In genomic region chr11:16814410-16815046, GRCh38 we compare ENCODE assay signal across 16 cellular contexts.
DNase-seq lines count a peak whose midpoint lies in the region; ATAC-seq, FAIRE-seq and TF ChIP-seq lines count a peak whose summit lies in the region.
"Had no signal": no experiment of that assay in that cellular context is flagged by ENCODE, and none has a peak within 500 bp of the region (broad histone marks: within the 10 kb centered on the region; RNA-seq: fewer than 3 reads in every experiment).

No MANE protein-coding gene starts in this region.

- POLR2A ChIA-PET in K562 (lab: Yijun Ruan, JAX), result interaction anchor here (0.6 to 1.4 kb wide), 3 partner anchors 8 to 22 kb away, joined by 3 to 4 read pairs (median 4); no protein-coding TSS in a partner anchor

- H3K36me3 ChIP-seq in K562 (ENCODE audit: control insufficient read depth, insufficient read depth, low read length) (no peaks in the 10 kb centered on the region), sigmoid colon (no peaks in the 10 kb centered on the region)
- H3K36me3 ChIP-seq: ascending aorta, colonic mucosa, ovary had no signal

- H3K9me3 ChIP-seq in K562 (replicated peaks; ENCODE audit: control insufficient read depth, insufficient read depth, low read depth, low read length) (no peaks in the 10 kb centered on the region), sigmoid colon (no peaks in the 10 kb centered on the region)
- H3K9me3 ChIP-seq: ascending aorta, colonic mucosa, ovary had no signal

- H3K27ac ChIP-seq in K562 (ENCODE audit: extremely low read depth, low read depth, low read length) (no peak overlapping the region), sigmoid colon (peak overlapping the region in 2 of 4 donors; percentile 4 to 28)
- H3K27ac ChIP-seq: ascending aorta, colonic mucosa, ovary, SK-N-MC had no signal

- no peaks in the 10 kb centered on the region for H3K9me3 Mint-ChIP-seq in activated T-helper 2 cell treated with anti-CD3 and anti-CD28 coated beads, Interferon-gamma antibody, Interleukin-2, Interleukin-4, amounts not matched to agents 10 μg/mL and 5 μg/mL and 100 μg/mL, durations not matched to agents 14 hours and 24 hours and 36 hours
- H3K9me3 Mint-ChIP-seq: stimulated activated naive B cell treated with anti-CD40 and anti-IgM and Interleukin-4, amounts not matched to agents 10 μg/mL and 1 μg/mL and 100 μg/mL, for 72 hours; WTC11 had no signal

- peaks cover 5% of the 10 kb centered on the region for H3K4me1 Mint-ChIP-seq in activated T-helper 2 cell treated with anti-CD3 and anti-CD28 coated beads, Interferon-gamma antibody, Interleukin-2, Interleukin-4, amounts not matched to agents 10 μg/mL and 5 μg/mL and 100 μg/mL, durations not matched to agents 14 hours and 24 hours and 36 hours (ENCODE audit: low read depth)

- peak overlapping the region in 1 of 2 experiments; percentile 65; a peak in 1 of 4 replicates for H3K9ac ChIP-seq in K562 (ENCODE audit: insufficient read depth in 1 of 2, low read depth in 2 of 2, low read length in 2 of 2)

- TF ChIP-seq CTCF in K562 (IDR thresholded peaks at IDR 0.05 in 2 of 3, conservative IDR thresholded peaks at IDR 0.05 in 1 of 3; ENCODE audit: insufficient read depth in 2 of 3, low read depth in 1 of 3, low read length in 3 of 3), result no peak
- no peak for TF ChIP-seq CTCF in sigmoid colon (IDR thresholded peaks at IDR 0.05)

- H3K27me3 ChIP-seq in K562 (ENCODE audit: control insufficient read depth in 2 of 2, insufficient read depth in 2 of 2, low read length in 2 of 2), result peaks cover 50 to 81% of the 10 kb centered on the region in 2 experiments
- H3K27me3 ChIP-seq in sigmoid colon, result no peaks in the 10 kb centered on the region
- H3K27me3 ChIP-seq: ascending aorta, colonic mucosa, ovary had no signal

- no TSS peak for BruUV-seq in K562 (replicated peaks; lab: Mats Ljungman, UMichigan)

- FAIRE-seq in GM12891 (lab: Jason Lieb, UNC), result no peak
- no peak for FAIRE-seq in K562 (lab: Jason Lieb, UNC)
- FAIRE-seq: D721Med had no signal

- H3K27ac Mint-ChIP-seq in activated T-helper 2 cell treated with anti-CD3 and anti-CD28 coated beads, Interferon-gamma antibody, Interleukin-2, Interleukin-4, amounts not matched to agents 10 μg/mL and 5 μg/mL and 100 μg/mL, durations not matched to agents 14 hours and 24 hours and 36 hours, result no peak overlapping the region
- H3K27ac Mint-ChIP-seq: stimulated activated naive B cell treated with anti-CD40 and anti-IgM and Interleukin-4, amounts not matched to agents 10 μg/mL and 1 μg/mL and 100 μg/mL, for 72 hours; WTC11 had no signal

- TF ChIP-seq POLR2A in GM12891 (IDR thresholded peaks at IDR 0.05; ENCODE audit: low read depth, low read length), result no peak
- no peak for TF ChIP-seq POLR2A in K562 (conservative IDR thresholded peaks at IDR 0.05)
- TF ChIP-seq POLR2A in sigmoid colon (IDR thresholded peaks at IDR 0.05), result no peak

- peak; percentile 18; the same call in 2 of the 3 replicates for ATAC-seq in K562
- ATAC-seq: stimulated activated naive B cell treated with anti-CD40 and anti-IgM and Interleukin-4, amounts not matched to agents 10 μg/mL and 1 μg/mL and 100 μg/mL, for 72 hours; WTC11 had no signal

- H3K4me1 ChIP-seq in K562 (replicated peaks in 1 of 2; ENCODE audit: control insufficient read depth in 2 of 2, insufficient read depth in 2 of 2, low read length in 2 of 2) (peaks cover 5 to 11% of the 10 kb centered on the region in 2 experiments; a peak in 3 of 5 replicates), sigmoid colon (no peaks in the 10 kb centered on the region)
- H3K4me1 ChIP-seq: colonic mucosa had no signal

- CTCF ChIA-PET in K562 (lab: Yijun Ruan, JAX; ENCODE audit: low intra/inter-chr PET ratio), result no interaction called here

- H3K9me1 ChIP-seq in K562 (ENCODE audit: control insufficient read depth, insufficient read depth, low read length), result no peaks in the 10 kb centered on the region

- in situ Hi-C loops in K562 (cut with MboI), result loop anchor here (5.0 kb wide), 1 partner anchor 248 kb away; no protein-coding TSS in a partner anchor

- no peaks in the 10 kb centered on the region for H3K79me2 ChIP-seq in K562 (ENCODE audit: control insufficient read depth, insufficient read depth, low read length)

- TF ChIP-seq EP300 in K562 (IDR thresholded peaks at IDR 0.05; ENCODE audit: low read length) (no peak), sigmoid colon (IDR thresholded peaks at IDR 0.05) (no peak)

- H3K36me3 Mint-ChIP-seq in activated T-helper 2 cell treated with anti-CD3 and anti-CD28 coated beads, Interferon-gamma antibody, Interleukin-2, Interleukin-4, amounts not matched to agents 10 μg/mL and 5 μg/mL and 100 μg/mL, durations not matched to agents 14 hours and 24 hours and 36 hours (ENCODE audit: low read depth), result peaks cover 16% of the 10 kb centered on the region

- no peak overlapping the region; the same call in 1 of the 2 replicates for H3K4me2 ChIP-seq in K562 (ENCODE audit: insufficient read depth, low read length)
- H3K4me2 ChIP-seq: smooth muscle cell had no signal

- H3K4me3 ChIP-seq in K562, result no peak overlapping the region
- no peak overlapping the region for H3K4me3 ChIP-seq in sigmoid colon
- H3K4me3 ChIP-seq: ascending aorta, colonic mucosa, ovary, SK-N-MC, smooth muscle cell had no signal

- no peak overlapping the region for H3K4me3 Mint-ChIP-seq in activated T-helper 2 cell treated with anti-CD3 and anti-CD28 coated beads, Interferon-gamma antibody, Interleukin-2, Interleukin-4, amounts not matched to agents 10 μg/mL and 5 μg/mL and 100 μg/mL, durations not matched to agents 14 hours and 24 hours and 36 hours (ENCODE audit: low read depth)
- H3K4me3 Mint-ChIP-seq: stimulated activated naive B cell treated with anti-CD40 and anti-IgM and Interleukin-4, amounts not matched to agents 10 μg/mL and 1 μg/mL and 100 μg/mL, for 72 hours; WTC11 had no signal

- no peaks in the 10 kb centered on the region for H4K20me1 ChIP-seq in K562 (replicated peaks; ENCODE audit: control insufficient read depth, insufficient read depth, low read length)

- intact Hi-C loops in K562 (cut with micrococcal nuclease) (no loop called here), sigmoid colon (cut with DNase I) (no loop called here)
- intact Hi-C loops in activated T-helper 2 cell treated with anti-CD3 and anti-CD28 coated beads, Interferon-gamma antibody, Interleukin-2, Interleukin-4, amounts not matched to agents 10 μg/mL and 5 μg/mL and 100 μg/mL, durations not matched to agents 14 hours and 24 hours and 36 hours (cut with micrococcal nuclease), result no loop called here

- peaks cover 2% of the 10 kb centered on the region for H3K27me3 Mint-ChIP-seq in activated T-helper 2 cell treated with anti-CD3 and anti-CD28 coated beads, Interferon-gamma antibody, Interleukin-2, Interleukin-4, amounts not matched to agents 10 μg/mL and 5 μg/mL and 100 μg/mL, durations not matched to agents 14 hours and 24 hours and 36 hours (ENCODE audit: low read depth)

- no peak for TF ChIP-seq RAD21 in K562 (CRISPR knock-in tag; conservative IDR thresholded peaks at IDR 0.05 in 1 of 2, IDR thresholded peaks at IDR 0.05 in 1 of 2)

- 2% methylated on average over 7 of the region's 7 CpGs for WGBS in K562 (ENCODE audit: insufficient coverage, low coverage, missing lambda C conversion rate)
- WGBS in sigmoid colon, 2 donors, result 81 to 88% methylated on average over 7 of the region's 7 CpGs

- DNase-seq in GM12891 (ENCODE audit: insufficient read length, low spot score) (no peak), MV-4-11 (lab: John Stamatoyannopoulos, UW) (peak; percentile 86), K562 (ENCODE audit: extremely low read depth in 1 of 4, low spot score in 3 of 4) (no peak), sigmoid colon (peak; percentile 48), hypothalamus (lab: John Stamatoyannopoulos, UW) (no peak), NCI-H345 (lab: John Stamatoyannopoulos, UW) (no peak), NCI-H2227 (lab: John Stamatoyannopoulos, UW; ENCODE audit: unreplicated experiment) (no peak)
- DNase-seq in activated T-helper 2 cell treated with anti-CD3 and anti-CD28 coated beads, Interferon-gamma antibody, Interleukin-2, Interleukin-4, amounts not matched to agents 10 μg/mL and 5 μg/mL and 100 μg/mL, durations not matched to agents 14 hours and 24 hours and 36 hours (ENCODE audit: low spot score), result no peak
- DNase-seq: stimulated activated naive B cell treated with anti-CD40 and anti-IgM and Interleukin-4, amounts not matched to agents 10 μg/mL and 1 μg/mL and 100 μg/mL, for 72 hours had no signal

- H2AFZ ChIP-seq in K562 (ENCODE audit: low read depth, low read length), result no peak overlapping the region

TF ChIP-seq in GM12891, 5 proteins besides CTCF, POLR2A, EP300 and RAD21:
- 0 out of 2 replicates have a peak, but pooled peaks have one; percentile 8 for TF ChIP-seq SPI1 (IDR thresholded peaks at IDR 0.05; ENCODE audit: low read depth, low read length)
- TF ChIP-seq TAF1 (IDR thresholded peaks at IDR 0.05; ENCODE audit: low read depth, low read length), result no peak
- no peak for TF ChIP-seq POLR2AphosphoS5 (IDR thresholded peaks at IDR 0.05; ENCODE audit: low read depth, low read length)

TF ChIP-seq in K562, 482 proteins besides CTCF, POLR2A, EP300 and RAD21:
- TF ChIP-seq SPI1 (IDR thresholded peaks at IDR 0.05; ENCODE audit: borderline replicate concordance, low read depth, low read length) (peak; percentile 42; the same call in 1 of the 2 replicates), ZNF316 (IDR thresholded peaks at IDR 0.05) (no peak)
TF ChIP-seq in K562: peak in this region for 1.

Comparison
In these comparisons a context has a peak if more than half of its experiments do, and no peak if none do; other contexts are left out.
1. DNase-seq: peak in MV-4-11 (single experiment) and sigmoid colon (single experiment); none in GM12891 (single experiment), K562 (0 of 4), hypothalamus (0 of 51), activated T-helper 2 cell treated with anti-CD3 and anti-CD28 coated beads, Interferon-gamma antibody, Interleukin-2, Interleukin-4, amounts not matched to agents 10 μg/mL and 5 μg/mL and 100 μg/mL, durations not matched to agents 14 hours and 24 hours and 36 hours (single experiment), NCI-H345 (single experiment) and NCI-H2227 (single experiment).